In genomic region chr6:14848019-14848418, GRCh38 we compare ENCODE assay signal across 20 cellular contexts.
DNase-seq lines count a peak whose midpoint lies in the region; ATAC-seq and TF ChIP-seq lines count a peak whose summit lies in the region.
"Had no signal": no experiment of that assay in that cellular context is flagged by ENCODE, and none has a peak within 500 bp of the region (broad histone marks: within the 10 kb centered on the region; RNA-seq: fewer than 3 reads in every experiment).

No MANE protein-coding gene starts in this region.

- peaks cover 3% of the 10 kb centered on the region; the same call in 1 of the 3 replicates for H3K36me3 Mint-ChIP-seq in GM23338 (ENCODE audit: low read depth)
- no peaks in the 10 kb centered on the region for H3K36me3 Mint-ChIP-seq in activated CD4-positive, alpha-beta T cell treated with anti-CD3 and anti-CD28 coated beads, Interleukin-2, amount 10 ng/mL, durations not matched to agents 24 days and 14 days (ENCODE audit: low read depth)
- H3K36me3 Mint-ChIP-seq: type B pancreatic cell had no signal

- H3F3A ChIP-seq in GM23338 (replicated peaks; ENCODE audit: low read depth) = no peaks in the 10 kb centered on the region

- H3K27me3 ChIP-seq in GM23338 (ENCODE audit: insufficient read depth) = no peaks in the 10 kb centered on the region
- H3K27me3 ChIP-seq: body of pancreas, neutrophil, SJCRH30 had no signal

- H3K27ac Mint-ChIP-seq in GM23338 = no peak overlapping the region
- no peak overlapping the region for H3K27ac Mint-ChIP-seq in activated CD4-positive, alpha-beta T cell treated with anti-CD3 and anti-CD28 coated beads, Interleukin-2, amount 10 ng/mL, durations not matched to agents 24 days and 14 days
- H3K27ac Mint-ChIP-seq: activated CD8-positive, alpha-beta T cell treated with anti-CD3 and anti-CD28 coated beads for 36 hours; type B pancreatic cell had no signal

- H3K9me2 ChIP-seq in GM23338 (ENCODE audit: insufficient read depth) = peaks cover 6% of the 10 kb centered on the region; the same call in 1 of the 2 replicates

- no peaks in the 10 kb centered on the region; the same call in 2 of the 3 replicates for H3K9me3 Mint-ChIP-seq in GM23338
- H3K9me3 Mint-ChIP-seq in activated CD4-positive, alpha-beta T cell treated with anti-CD3 and anti-CD28 coated beads, Interleukin-2, amount 10 ng/mL, durations not matched to agents 24 days and 14 days = peaks cover 3% of the 10 kb centered on the region
- H3K9me3 Mint-ChIP-seq: activated CD8-positive, alpha-beta T cell treated with anti-CD3 and anti-CD28 coated beads for 36 hours; type B pancreatic cell had no signal

- H3K79me2 ChIP-seq in GM23338 (replicated peaks; ENCODE audit: insufficient read depth) = no peaks in the 10 kb centered on the region

- peaks cover 22% of the 10 kb centered on the region for H3K4me1 Mint-ChIP-seq in GM23338
- peaks cover 1% of the 10 kb centered on the region for H3K4me1 Mint-ChIP-seq in activated CD4-positive, alpha-beta T cell treated with anti-CD3 and anti-CD28 coated beads, Interleukin-2, amount 10 ng/mL, durations not matched to agents 24 days and 14 days
- H3K4me1 Mint-ChIP-seq: CD14-positive monocyte had no signal

- ATAC-seq in GM18867 (IDR thresholded peaks at IDR 0.05; ENCODE audit: unreplicated experiment) (no peak), GM23338 (no peak)
- ATAC-seq: activated CD8-positive, alpha-beta T cell treated with anti-CD3 and anti-CD28 coated beads for 36 hours; body of pancreas had no signal

- no peak overlapping the region for H3K4me3 ChIP-seq in GM23338
- H3K4me3 ChIP-seq: body of pancreas, SJCRH30 had no signal

- H3K36me3 ChIP-seq in GM23338 (ENCODE audit: insufficient read depth) = no peaks in the 10 kb centered on the region
- H3K36me3 ChIP-seq: neutrophil, SJCRH30 had no signal

- H2AFZ ChIP-seq in GM23338 = no peak overlapping the region

- H4K20me1 ChIP-seq in GM23338 (replicated peaks; ENCODE audit: insufficient read depth) = no peaks in the 10 kb centered on the region

- H3K4me2 ChIP-seq in GM23338 = no peak overlapping the region

- H3K4me3 Mint-ChIP-seq in GM23338 = no peak overlapping the region
- no peak overlapping the region for H3K4me3 Mint-ChIP-seq in activated CD4-positive, alpha-beta T cell treated with anti-CD3 and anti-CD28 coated beads, Interleukin-2, amount 10 ng/mL, durations not matched to agents 24 days and 14 days
- H3K4me3 Mint-ChIP-seq: activated CD8-positive, alpha-beta T cell treated with anti-CD3 and anti-CD28 coated beads for 36 hours; CD14-positive monocyte; type B pancreatic cell had no signal

- H3K4me1 ChIP-seq in GM23338 (ENCODE audit: insufficient read depth) = peaks cover 17% of the 10 kb centered on the region
- H3K4me1 ChIP-seq: body of pancreas, SJCRH30 had no signal

- no peak overlapping the region for H3K27ac ChIP-seq in GM23338 (ENCODE audit: low read depth)
- H3K27ac ChIP-seq: body of pancreas, neutrophil, SJCRH30 had no signal

- no peak for TF ChIP-seq CTCF in GM23338 (conservative IDR thresholded peaks at IDR 0.05; ENCODE audit: low read depth in 2 of 2)

- H3K27me3 Mint-ChIP-seq in GM23338 (ENCODE audit: insufficient read depth, low read depth, poor library complexity) = peaks cover 2% of the 10 kb centered on the region
- H3K27me3 Mint-ChIP-seq in activated CD4-positive, alpha-beta T cell treated with anti-CD3 and anti-CD28 coated beads, Interleukin-2, amount 10 ng/mL, durations not matched to agents 24 days and 14 days = no peaks in the 10 kb centered on the region
- H3K27me3 Mint-ChIP-seq: activated CD8-positive, alpha-beta T cell treated with anti-CD3 and anti-CD28 coated beads for 36 hours; type B pancreatic cell had no signal

- DNase-seq in NCI-H446 treated with DMSO at 0.1 percent for 48 hours (lab: John Stamatoyannopoulos, UW) (peak; percentile 12), NCI-H446 (lab: John Stamatoyannopoulos, UW) (no peak), M059J (ENCODE audit: low read depth) (peak; percentile 42), fibroblast of peridontal ligament (ENCODE audit: extremely low read depth) (peak; percentile 75), stromal cell of bone marrow (ENCODE audit: low read depth) (peak; percentile 44), GM23338 (ENCODE audit: low spot score) (no peak)
- DNase-seq in activated CD4-positive, alpha-beta T cell treated with anti-CD3 and anti-CD28 coated beads, Interleukin-2, amount 10 ng/mL, durations not matched to agents 24 days and 14 days = no peak
- DNase-seq: activated CD8-positive, alpha-beta T cell treated with anti-CD3 and anti-CD28 coated beads for 36 hours; activated effector memory CD4-positive, alpha-beta T cell treated with anti-CD3 and anti-CD28 coated beads, Interleukin-2, amount 50 U/mL, for 16 hours; body of pancreas; Calu3; erythroblast; NCI-H1105 treated with DMSO at 0.1 percent for 48 hours; NCI-H2029 treated with DMSO at 0.1 percent for 48 hours; NCI-H69; SJCRH30 had no signal

- intact Hi-C loops in activated CD4-positive, alpha-beta T cell treated with anti-CD3 and anti-CD28 coated beads, Interleukin-2, amount 10 ng/mL, durations not matched to agents 24 days and 14 days (cut with micrococcal nuclease) = no loop called here

TF ChIP-seq in GM23338, 12 proteins besides CTCF, POLR2A, EP300 and RAD21 (continues in another document):
- no peak for TF ChIP-seq JUNB (IDR thresholded peaks at IDR 0.05; ENCODE audit: unreplicated experiment)
- TF ChIP-seq ETS1 (IDR thresholded peaks at IDR 0.05) = no peak
- no peak for TF ChIP-seq EZH2phosphoT487 (IDR thresholded peaks at IDR 0.05; ENCODE audit: unreplicated experiment)
- TF ChIP-seq ZNF462 (CRISPR knock-in tag; IDR thresholded peaks at IDR 0.05) = no peak
- no peak for TF ChIP-seq ZNF331 (CRISPR knock-in tag; IDR thresholded peaks at IDR 0.05; ENCODE audit: low read depth)

Comparison
In these comparisons a context has a peak if more than half of its experiments do, and no peak if none do; other contexts are left out.
1. DNase-seq: peak in NCI-H446 treated with DMSO at 0.1 percent for 48 hours (single experiment), M059J (single experiment), fibroblast of peridontal ligament (single experiment) and stromal cell of bone marrow (single experiment); none in NCI-H446 (0 of 2), GM23338 (single experiment) and activated CD4-positive, alpha-beta T cell treated with anti-CD3 and anti-CD28 coated beads, Interleukin-2, amount 10 ng/mL, durations not matched to agents 24 days and 14 days (single experiment).